ENCODE assay signal across 20 cellular contexts in the genomic region with DNA sequence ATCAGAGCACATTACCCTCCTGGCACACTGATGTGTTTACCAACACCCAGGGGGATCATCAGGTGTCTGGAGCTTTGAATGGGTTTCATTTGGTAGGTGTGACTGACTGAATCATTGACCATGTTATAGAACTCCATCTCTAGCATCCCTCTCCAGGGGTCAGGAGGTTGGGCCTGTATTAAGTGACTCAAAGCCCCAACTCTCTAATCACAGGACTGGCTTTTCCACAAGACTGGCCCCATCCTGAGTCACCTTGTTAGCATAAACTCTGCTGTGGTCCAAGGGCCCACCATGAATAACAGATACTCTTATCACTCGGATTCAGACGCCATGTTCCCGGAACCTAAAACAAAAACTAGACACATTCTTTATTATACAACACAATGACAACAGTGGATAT.
DNase-seq lines count a peak whose midpoint lies in the region; FAIRE-seq lines count a peak whose summit lies in the region.
"Had no signal": no experiment of that assay in that cellular context is flagged by ENCODE, and none has a peak within 500 bp of the region (broad histone marks: within the 10 kb centered on the region; RNA-seq: fewer than 3 reads in every experiment).

No MANE protein-coding gene starts in this region.

- no peaks in the 10 kb centered on the region for H3K36me3 ChIP-seq in BLaER1
- no peaks in the 10 kb centered on the region for H3K36me3 ChIP-seq in HUES48 (ENCODE audit: control insufficient read depth, insufficient read depth, low read length)
- H3K36me3 ChIP-seq in effector memory CD4-positive, alpha-beta T cell (ENCODE audit: control insufficient read depth, insufficient read depth, low read length) = no peaks in the 10 kb centered on the region

- no peaks in the 10 kb centered on the region for H4K20me1 ChIP-seq in BLaER1

- peak; percentile 80 for FAIRE-seq in RCC 7860 (lab: Jason Lieb, UNC)
- FAIRE-seq: GM12878, HepG2 had no signal

- no peak overlapping the region for H3K27ac ChIP-seq in BLaER1
- peak overlapping the region; percentile 65 for H3K27ac ChIP-seq in HUES48 (ENCODE audit: low read depth, low read length)
- no peak overlapping the region for H3K27ac ChIP-seq in effector memory CD4-positive, alpha-beta T cell (ENCODE audit: insufficient read depth, low read length, poor library complexity, severe bottlenecking)
- H3K27ac ChIP-seq: PC-9 had no signal

- peaks cover 17% of the 10 kb centered on the region for H3K9me3 ChIP-seq in BLaER1
- no peaks in the 10 kb centered on the region for H3K9me3 ChIP-seq in HUES48 (ENCODE audit: control insufficient read depth, insufficient read depth, low read length)
- H3K9me3 ChIP-seq in effector memory CD4-positive, alpha-beta T cell (ENCODE audit: control insufficient read depth, low read length) = no peaks in the 10 kb centered on the region

- DNase-seq in RCC 7860 (ENCODE audit: low spot score) (peak; percentile 70), kidney tubule cell (ENCODE audit: low spot score) (peak; percentile 82), T1000 (lab: John Stamatoyannopoulos, UW) (no peak), KBM-7 (no peak)
- no peak for DNase-seq in activated CD4-positive, alpha-beta T cell treated with anti-CD3 and anti-CD28 coated beads, Interleukin-2, amount 50 U/mL, for 1 hour
- DNase-seq in effector memory CD4-positive, alpha-beta T cell = no peak
- DNase-seq: 8988T; CD4-positive, CD25-positive, alpha-beta regulatory T cell; COR-L47; DMS 273 treated with DMSO at 0.1 percent for 48 hours; DND-41; NCI-H1417 treated with DMSO at 0.1 percent for 48 hours; NCI-H2029; NCI-H446 treated with DMSO at 0.1 percent for 48 hours; NCI-H774; PC-9 had no signal

- in situ Hi-C loops in KBM-7 (cut with MboI; ENCODE audit: low pct_unique_long_range_greater_than_20kb, low sequenced_read_pairs) = loop anchor here (25.0 kb wide), 1 partner anchor 314 kb away; no protein-coding TSS in a partner anchor

- no peaks in the 10 kb centered on the region for H3K27me3 ChIP-seq in BLaER1
- no peaks in the 10 kb centered on the region for H3K27me3 ChIP-seq in HUES48 (ENCODE audit: control insufficient read depth, insufficient read depth, low read length)
- H3K27me3 ChIP-seq in effector memory CD4-positive, alpha-beta T cell (replicated peaks; ENCODE audit: control insufficient read depth, insufficient read depth, low read length, poor library complexity, severe bottlenecking) = no peaks in the 10 kb centered on the region

- H3K9ac ChIP-seq in BLaER1 (no peak overlapping the region), HUES48 (ENCODE audit: low read depth, low read length) (no peak overlapping the region)

- H3K4me3 ChIP-seq in BLaER1 = no peak overlapping the region
- H3K4me3 ChIP-seq in HUES48 (ENCODE audit: low read depth, low read length) = no peak overlapping the region
- no peak overlapping the region for H3K4me3 ChIP-seq in effector memory CD4-positive, alpha-beta T cell (ENCODE audit: insufficient read depth, low read depth, low read length, poor library complexity, severe bottlenecking)
- H3K4me3 ChIP-seq: GM12878, PC-9 had no signal

- H3K4me2 ChIP-seq in BLaER1 = peak overlapping the region; percentile 47
- H3K4me2 ChIP-seq: PC-9 had no signal

- peaks cover 69% of the 10 kb centered on the region for H3K4me1 ChIP-seq in BLaER1
- peaks cover 32% of the 10 kb centered on the region for H3K4me1 ChIP-seq in HUES48 (ENCODE audit: control insufficient read depth, insufficient read depth, low read length)
- no peaks in the 10 kb centered on the region for H3K4me1 ChIP-seq in effector memory CD4-positive, alpha-beta T cell (ENCODE audit: control insufficient read depth, insufficient read depth, low read length, poor library complexity, severe bottlenecking)

Comparison
In these comparisons a context has a peak if more than half of its experiments do, and no peak if none do; other contexts are left out.
1. DNase-seq: peak in RCC 7860 (single experiment) and kidney tubule cell (single experiment); none in activated CD4-positive, alpha-beta T cell treated with anti-CD3 and anti-CD28 coated beads, Interleukin-2, amount 50 U/mL, for 1 hour (single experiment), T1000 (single experiment), effector memory CD4-positive, alpha-beta T cell (0 of 3) and KBM-7 (single experiment).